ENCODE assay signal across 17 cellular contexts in the genomic region with DNA sequence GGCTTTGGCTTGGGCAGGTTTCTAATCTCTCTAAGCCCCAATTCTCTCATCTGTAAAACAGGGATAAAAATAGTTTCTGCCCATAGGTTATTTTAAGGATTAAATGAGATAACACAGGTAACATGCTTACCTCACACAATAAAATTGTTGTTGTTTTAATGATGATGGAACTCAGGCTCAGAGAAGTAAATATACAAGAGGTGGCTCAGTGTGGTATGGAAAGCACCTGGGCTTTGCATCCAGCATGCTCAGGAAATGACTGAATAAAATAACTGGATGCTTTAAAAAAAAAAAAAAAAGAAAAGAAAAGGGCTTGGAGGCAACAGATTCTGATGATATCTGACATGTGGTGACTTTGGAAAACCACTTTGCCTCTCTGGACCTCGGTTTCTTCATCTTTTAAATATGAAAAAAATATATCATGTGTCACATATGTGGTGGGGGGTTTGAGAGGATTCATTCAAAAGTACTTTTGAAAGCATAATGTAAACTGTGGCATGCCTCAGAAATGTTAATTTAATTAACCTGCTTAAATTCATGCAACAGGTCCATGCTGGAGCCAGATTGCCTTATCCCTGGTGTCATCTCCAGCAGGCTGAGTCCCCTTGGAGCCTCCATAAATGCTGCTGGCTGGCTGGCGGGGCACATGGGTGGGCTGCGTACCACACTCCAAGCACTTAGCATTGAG.
"Had no signal": no experiment of that assay in that cellular context is flagged by ENCODE, and none has a peak within 500 bp of the region (broad histone marks: within the 10 kb centered on the region; RNA-seq: fewer than 3 reads in every experiment).

No MANE protein-coding gene starts in this region.

- DNase-seq: activated CD4-positive, alpha-beta memory T cell treated with anti-CD3 and anti-CD28 coated beads for 36 hours; activated CD4-positive, alpha-beta T cell treated with anti-CD3 and anti-CD28 coated beads for 1 hour; activated gamma-delta T cell treated with Interleukin-2 at 50 U/mL for 16 hours; activated naive CD8-positive, alpha-beta T cell treated with anti-CD3 and anti-CD28 coated beads, Interleukin-2, amount 10 ng/mL, durations not matched to agents 7 days and 5 days; activated T-cell treated with anti-CD3 and anti-CD28 coated beads, Interleukin-2, amount 50 U/mL, for 4 hours; anterior cingulate cortex; dorsolateral prefrontal cortex; foreskin melanocyte; heart right ventricle; mucosa of descending colon; occipital lobe; stimulated activated CD4-positive, alpha-beta T cell treated with anti-CD3 and anti-CD28 coated beads, Interleukin-2, amount 100 ng/mL, for 24 hours; stimulated activated naive CD4-positive, alpha-beta T cell treated with Interleukin-2 at 50 U/mL for 16 hours; T-helper 9 cell had no signal

- H3K4me3 Mint-ChIP-seq: activated CD4-positive, alpha-beta memory T cell treated with anti-CD3 and anti-CD28 coated beads for 36 hours; activated naive CD8-positive, alpha-beta T cell treated with anti-CD3 and anti-CD28 coated beads, Interleukin-2, amount 10 ng/mL, durations not matched to agents 7 days and 5 days; activated T-cell treated with anti-CD3 and anti-CD28 coated beads, Interleukin-2, amount 50 U/mL, for 4 hours; natural killer cell treated with Interleukin-12 subunit alpha and Interleukin-12 subunit beta and Interleukin-15 and Interleukin-18, amount 100 ng/mL, for 72 hours had no signal

- H3K36me3 ChIP-seq: breast epithelium, heart right ventricle had no signal

- H3K27me3 Mint-ChIP-seq: activated CD4-positive, alpha-beta memory T cell treated with anti-CD3 and anti-CD28 coated beads for 36 hours; activated naive CD8-positive, alpha-beta T cell treated with anti-CD3 and anti-CD28 coated beads, Interleukin-2, amount 10 ng/mL, durations not matched to agents 7 days and 5 days; natural killer cell treated with Interleukin-12 subunit alpha and Interleukin-12 subunit beta and Interleukin-15 and Interleukin-18, amount 100 ng/mL, for 72 hours had no signal

- ATAC-seq: activated T-cell treated with anti-CD3 and anti-CD28 coated beads, Interleukin-2, amount 50 U/mL, for 4 hours; heart right ventricle; mucosa of descending colon; natural killer cell treated with Interleukin-12 subunit alpha and Interleukin-12 subunit beta and Interleukin-15 and Interleukin-18, amount 100 ng/mL, for 72 hours; sciatic nerve had no signal

- H3K27ac Mint-ChIP-seq: activated CD4-positive, alpha-beta memory T cell treated with anti-CD3 and anti-CD28 coated beads for 36 hours; activated naive CD8-positive, alpha-beta T cell treated with anti-CD3 and anti-CD28 coated beads, Interleukin-2, amount 10 ng/mL, durations not matched to agents 7 days and 5 days; natural killer cell treated with Interleukin-12 subunit alpha and Interleukin-12 subunit beta and Interleukin-15 and Interleukin-18, amount 100 ng/mL, for 72 hours had no signal

- H3K27ac ChIP-seq: breast epithelium, dorsolateral prefrontal cortex, heart right ventricle had no signal

- H3K4me3 ChIP-seq: breast epithelium, dorsolateral prefrontal cortex, heart right ventricle, mucosa of descending colon had no signal

- H3K27me3 ChIP-seq: breast epithelium, dorsolateral prefrontal cortex, heart right ventricle had no signal

- H3K4me1 Mint-ChIP-seq: activated naive CD8-positive, alpha-beta T cell treated with anti-CD3 and anti-CD28 coated beads, Interleukin-2, amount 10 ng/mL, durations not matched to agents 7 days and 5 days had no signal

- H3K4me1 ChIP-seq: breast epithelium had no signal
